ENCODE assay signal across 8 cellular contexts in the genomic region with DNA sequence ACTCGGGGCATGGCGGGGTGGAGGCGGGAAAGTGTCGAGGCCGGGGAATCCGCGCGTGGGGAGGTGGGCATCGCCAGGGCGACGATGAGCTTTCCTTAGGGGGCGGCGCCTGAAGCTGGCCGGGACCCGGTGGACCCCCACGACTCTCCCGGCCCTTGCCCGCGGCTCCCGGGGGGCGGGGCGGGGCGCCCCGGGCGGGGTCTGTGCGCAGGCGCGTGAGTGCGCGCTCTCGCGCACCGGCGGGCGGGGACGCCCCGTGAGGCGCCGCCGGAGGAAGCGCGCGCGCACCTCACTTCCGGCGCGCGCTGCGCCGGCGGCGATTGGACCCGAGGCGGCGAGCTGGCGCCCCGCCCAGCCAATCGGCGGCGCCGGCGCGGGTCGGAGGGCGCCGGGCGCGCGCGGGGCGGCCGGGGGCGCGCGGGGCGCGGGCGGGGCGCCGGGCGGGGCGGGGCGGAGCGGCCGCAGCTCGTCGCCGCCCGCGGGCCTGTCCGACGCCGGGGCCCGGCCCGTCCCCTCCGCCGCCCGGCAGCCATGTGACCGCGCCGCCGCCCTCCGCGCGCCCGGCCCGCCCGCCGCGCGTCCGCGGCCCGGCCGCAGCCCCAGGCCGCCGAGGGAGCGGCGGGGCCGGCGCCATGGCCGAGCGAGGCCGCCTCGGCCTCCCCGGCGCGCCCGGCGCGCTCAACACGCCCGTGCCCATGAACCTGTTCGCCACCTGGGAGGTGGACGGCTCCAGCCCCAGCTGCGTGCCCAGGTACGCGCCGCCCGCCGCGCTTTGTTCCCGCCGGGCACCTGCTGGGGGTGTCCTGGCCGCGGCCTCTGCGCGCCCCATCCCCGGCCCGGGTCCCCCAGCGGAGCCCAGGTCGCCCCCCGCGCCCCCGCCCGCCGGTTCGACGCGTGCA. TPM values are rescaled to one million over a fixed set of nuclear protein-coding genes. Genes with fewer than 3 reads are reported as not detected.
DNase-seq lines count a peak whose midpoint lies in the region; ATAC-seq and TF ChIP-seq lines count a peak whose summit lies in the region.

Gene PACS2, plus strand, starts transcription at position 462 of the 899 bp plus-strand sequence. Its CDS starts 171 bp downstream, at position 633.

- peaks cover 0 to 21% of the 10 kb centered on the region in 2 donors for H3K4me1 ChIP-seq in lung (ENCODE audit: control insufficient read depth in 2 of 2, insufficient read depth in 2 of 2, low read length in 2 of 2)

- ATAC-seq in GM19025 (IDR thresholded peaks at IDR 0.05; ENCODE audit: low read depth, unreplicated experiment) (peak; percentile 76), HG03196 (IDR thresholded peaks at IDR 0.05; ENCODE audit: unreplicated experiment) (peak; percentile 62), lung (ENCODE audit: insufficient read depth, low FRiP score) (peak; percentile 90)

- H3K36me3 Mint-ChIP-seq in activated CD4-positive, alpha-beta memory T cell treated with anti-CD3 and anti-CD28 coated beads, Interleukin-2, amount 10 ng/mL, durations not matched to agents 7 days and 5 days (ENCODE audit: low read depth): no peaks in the 10 kb centered on the region

- peak within 1 kb of the TSS; percentile 71 to 81 for H3K27ac ChIP-seq in lung (ENCODE audit: low read depth in 1 of 2, low read length in 1 of 2)

- peak; percentile 99 for DNase-seq in AG20443 (ENCODE audit: low spot score)
- peak; percentile 65 for DNase-seq in NCI-H510A treated with DMSO at 0.1 percent for 48 hours (lab: John Stamatoyannopoulos, UW)
- DNase-seq in activated CD4-positive, alpha-beta memory T cell treated with anti-CD3 and anti-CD28 coated beads, Interleukin-2, amount 10 ng/mL, durations not matched to agents 7 days and 5 days: peak; percentile 80
- peak; percentile 68 for DNase-seq in effector CD4-positive, alpha-beta T cell
- DNase-seq in lung (ENCODE audit: low spot score): peak; percentile 52
- peak; percentile 55 to 65 (median 64) for DNase-seq in stimulated activated CD4-positive, alpha-beta T cell treated with anti-CD3 and anti-CD28 coated beads, TNF-alpha, amount 100 ng/mL, for 4 hours (ENCODE audit: low read depth in 3 of 3)

- peak within 1 kb of the TSS; percentile 78 for H3K4me3 ChIP-seq in lung

- H3K36me3 ChIP-seq in lung (ENCODE audit: control insufficient read depth in 2 of 2, insufficient read depth in 2 of 2, low read length in 2 of 2): no peaks in the 10 kb centered on the region

- CTCF ChIA-PET in activated CD4-positive, alpha-beta memory T cell treated with anti-CD3 and anti-CD28 coated beads, Interleukin-2, amount 10 ng/mL, durations not matched to agents 7 days and 5 days (lab: Charles Lee): interaction anchor here (0.6 to 1.3 kb wide), 3 partner anchors 14 to 168 kb away, joined by 3 to 10 read pairs (median 3); partner anchors contain the start of gene BRF1

- H3K27me3 Mint-ChIP-seq in activated CD4-positive, alpha-beta memory T cell treated with anti-CD3 and anti-CD28 coated beads, Interleukin-2, amount 10 ng/mL, durations not matched to agents 7 days and 5 days: no peaks in the 10 kb centered on the region

- peak within 1 kb of the TSS; percentile 81 for H3K4me3 Mint-ChIP-seq in activated CD4-positive, alpha-beta memory T cell treated with anti-CD3 and anti-CD28 coated beads, Interleukin-2, amount 10 ng/mL, durations not matched to agents 7 days and 5 days

- peaks cover 34% of the 10 kb centered on the region for H3K4me1 Mint-ChIP-seq in activated CD4-positive, alpha-beta memory T cell treated with anti-CD3 and anti-CD28 coated beads, Interleukin-2, amount 10 ng/mL, durations not matched to agents 7 days and 5 days

- WGBS in lung, 2 donors: 1% methylated on average over 68 to 160 of the region's 160 CpGs

- H3K9me3 ChIP-seq in lung (ENCODE audit: control insufficient read depth in 2 of 2, insufficient read depth in 1 of 2, low read length in 1 of 2): no peaks in the 10 kb centered on the region

- no peak for TF ChIP-seq CTCF in lung (IDR thresholded peaks at IDR 0.05; ENCODE audit: control extremely low read depth, extremely low read depth)

- POLR2A ChIA-PET in activated CD4-positive, alpha-beta memory T cell treated with anti-CD3 and anti-CD28 coated beads, Interleukin-2, amount 10 ng/mL, durations not matched to agents 7 days and 5 days (lab: Charles Lee): interaction anchor here (0.6 to 5.2 kb wide), 8 partner anchors 9 to 1304 kb away, joined by 3 to 93 read pairs (median 8); partner anchors contain the start of genes BRF1 and BTBD6

- peak within 1 kb of the TSS; percentile 61 for H3K27ac Mint-ChIP-seq in activated CD4-positive, alpha-beta memory T cell treated with anti-CD3 and anti-CD28 coated beads, Interleukin-2, amount 10 ng/mL, durations not matched to agents 7 days and 5 days

- H3K27me3 ChIP-seq in lung (ENCODE audit: control insufficient read depth, insufficient read depth): no peaks in the 10 kb centered on the region

- no peaks in the 10 kb centered on the region for H3K9me3 Mint-ChIP-seq in activated CD4-positive, alpha-beta memory T cell treated with anti-CD3 and anti-CD28 coated beads, Interleukin-2, amount 10 ng/mL, durations not matched to agents 7 days and 5 days

RNA-seq across cellular contexts. Expression of gene PACS2, which starts in this region (rescaled TPM):
- 10 to 100 TPM; 28.3 to 29.9 TPM for total RNA-seq in activated CD4-positive, alpha-beta memory T cell treated with anti-CD3 and anti-CD28 coated beads, Interleukin-2, amount 10 ng/mL, durations not matched to agents 7 days and 5 days
- total RNA-seq in lung: 10 to 100 TPM; 57.8 to 84.2 TPM
- 10 to 100 TPM; 37.9 to 87.2 TPM for polyA plus RNA-seq in lung

Comparison
In these comparisons a context has a peak if more than half of its experiments do, and no peak if none do; other contexts are left out.
1. Peak in every context shown above with its lines: DNase-seq, ATAC-seq, H3K4me3 ChIP-seq and H3K27ac ChIP-seq.